In the genomic region with DNA sequence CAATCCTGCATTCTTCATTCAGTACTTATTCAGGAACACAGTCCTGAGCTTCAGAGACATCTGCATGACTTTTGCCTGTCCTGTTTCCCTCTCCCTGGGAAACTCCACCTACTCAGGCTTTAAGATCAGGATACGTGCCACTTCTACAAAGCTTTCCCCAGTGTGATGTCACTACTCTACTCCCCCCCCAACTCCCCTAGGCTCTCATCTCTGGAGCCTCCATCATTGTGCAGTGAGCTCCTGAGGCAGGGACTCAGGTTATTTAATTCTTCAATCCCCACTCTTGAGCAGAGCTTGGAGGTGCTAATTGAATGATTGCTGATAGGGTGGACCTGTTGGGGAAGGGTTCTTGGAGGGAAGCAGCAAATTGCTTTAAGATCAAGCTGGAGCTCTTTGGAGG, we compare ENCODE assay signal across 18 cellular contexts. TPM values are rescaled to one million over a fixed set of nuclear protein-coding genes. Genes with fewer than 3 reads are reported as not detected.
A peak's percentile ranks its signal among the peaks of the same experiment; 100 is the strongest.
DNase-seq lines count a peak whose midpoint lies in the region; ATAC-seq and TF ChIP-seq lines count a peak whose summit lies in the region.
"Had no signal": no experiment of that assay in that cellular context is flagged by ENCODE, and none has a peak within 500 bp of the region (broad histone marks: within the 10 kb centered on the region; RNA-seq: fewer than 3 reads in every experiment).

No MANE protein-coding gene starts in this region.

- no peak overlapping the region for H3K27ac Mint-ChIP-seq in activated CD4-positive, alpha-beta memory T cell treated with anti-CD3 and anti-CD28 coated beads for 36 hours
- no peak overlapping the region for H3K27ac Mint-ChIP-seq in activated CD4-positive, alpha-beta memory T cell treated with anti-CD3 and anti-CD28 coated beads, Interleukin-2, amount 10 ng/mL, durations not matched to agents 7 days and 5 days
- H3K27ac Mint-ChIP-seq in glutamatergic neuron (ENCODE audit: unreplicated experiment), result no peak overlapping the region
- H3K27ac Mint-ChIP-seq in activated T-helper 17 cell treated with anti-CD3 and anti-CD28 coated beads, Interleukin-2, amount 50 U/mL, for 72 hours, result no peak overlapping the region

- H3K27ac ChIP-seq in HEK293 (ENCODE audit: extremely low read depth, low read depth, low read length) (no peak overlapping the region), gastrocnemius medialis (peak overlapping the region; percentile 93 to 97 (median 96))
- H3K27ac ChIP-seq: left lung had no signal

- no peaks in the 10 kb centered on the region for H3K36me3 Mint-ChIP-seq in activated CD4-positive, alpha-beta memory T cell treated with anti-CD3 and anti-CD28 coated beads for 36 hours
- H3K36me3 Mint-ChIP-seq in activated CD4-positive, alpha-beta memory T cell treated with anti-CD3 and anti-CD28 coated beads, Interleukin-2, amount 10 ng/mL, durations not matched to agents 7 days and 5 days (ENCODE audit: low read depth), result no peaks in the 10 kb centered on the region
- H3K36me3 Mint-ChIP-seq in glutamatergic neuron (ENCODE audit: unreplicated experiment), result peaks cover 6% of the 10 kb centered on the region
- no peaks in the 10 kb centered on the region for H3K36me3 Mint-ChIP-seq in activated T-helper 17 cell treated with anti-CD3 and anti-CD28 coated beads, Interleukin-2, amount 50 U/mL, for 72 hours (ENCODE audit: low read depth)

- POLR2A ChIA-PET in activated CD4-positive, alpha-beta memory T cell treated with anti-CD3 and anti-CD28 coated beads for 36 hours (lab: Charles Lee), result interaction anchor here (0.5 to 1.4 kb wide), 3 partner anchors 11 to 571 kb away, joined by 3 to 5 read pairs (median 4); no protein-coding TSS in a partner anchor
- POLR2A ChIA-PET in activated CD4-positive, alpha-beta memory T cell treated with anti-CD3 and anti-CD28 coated beads, Interleukin-2, amount 10 ng/mL, durations not matched to agents 7 days and 5 days (lab: Charles Lee), result interaction anchor here (1.4 to 2.3 kb wide), 3 partner anchors 10 to 14 kb away, joined by 4 to 8 read pairs (median 6); no protein-coding TSS in a partner anchor
- POLR2A ChIA-PET in HEK293 (lab: Yijun Ruan, JAX), result interaction anchor here (2.0 kb wide), 1 partner anchor 11 kb away, joined by 5 read pairs; no protein-coding TSS in a partner anchor

- no peak for DNase-seq in activated CD4-positive, alpha-beta memory T cell treated with anti-CD3 and anti-CD28 coated beads for 36 hours
- no peak for DNase-seq in activated CD4-positive, alpha-beta memory T cell treated with anti-CD3 and anti-CD28 coated beads, Interleukin-2, amount 10 ng/mL, durations not matched to agents 7 days and 5 days
- no peak for DNase-seq in glutamatergic neuron
- DNase-seq in gastrocnemius medialis, result no peak
- DNase-seq in SKM-1 treated with dmso at 0.1 percent for 144 hours (lab: John Stamatoyannopoulos, UW; ENCODE audit: unreplicated experiment), result no peak
- DNase-seq in activated CD4-positive, alpha-beta T cell treated with anti-CD3 and anti-CD28 coated beads for 48 hours, result no peak
- DNase-seq: activated CD4-positive, alpha-beta T cell treated with anti-CD3 and anti-CD28 coated beads, Interleukin-2, amount 50 U/mL, for 4 hours; amniotic stem cell; cerebellar nuclear complex; NCI-H1417 treated with DMSO at 0.1 percent for 48 hours; NCI-H2171 treated with DMSO at 0.1 percent for 48 hours; stimulated activated CD4-positive, alpha-beta T cell treated with anti-CD3 and anti-CD28 coated beads, Interleukin-12 subunit alpha, Interleukin-12 subunit beta, amount 100 ng/mL, for 4 hours; trophoblast cell had no signal

- no peaks in the 10 kb centered on the region for H3K36me3 ChIP-seq in HEK293 (ENCODE audit: control insufficient read depth in 2 of 2, insufficient read depth in 1 of 2, low read length in 2 of 2)
- no peaks in the 10 kb centered on the region for H3K36me3 ChIP-seq in gastrocnemius medialis
- H3K36me3 ChIP-seq: left lung had no signal

- CTCF ChIA-PET in activated CD4-positive, alpha-beta memory T cell treated with anti-CD3 and anti-CD28 coated beads for 36 hours (lab: Charles Lee), result interaction anchor here (0.8 to 11.7 kb wide), 9 partner anchors 10 to 147 kb away, joined by 3 to 158 read pairs (median 11); no protein-coding TSS in a partner anchor
- CTCF ChIA-PET in activated CD4-positive, alpha-beta memory T cell treated with anti-CD3 and anti-CD28 coated beads, Interleukin-2, amount 10 ng/mL, durations not matched to agents 7 days and 5 days (lab: Charles Lee), result interaction anchor here (0.5 to 17.8 kb wide), 8 partner anchors 14 to 299 kb away, joined by 3 to 202 read pairs (median 4); no protein-coding TSS in a partner anchor
- CTCF ChIA-PET in HEK293 (lab: Yijun Ruan, JAX), result interaction anchor here (0.6 to 10.1 kb wide), 10 partner anchors 10 to 856 kb away, joined by 3 to 181 read pairs (median 5); no protein-coding TSS in a partner anchor

- peaks cover 27% of the 10 kb centered on the region for H3K27me3 Mint-ChIP-seq in activated CD4-positive, alpha-beta memory T cell treated with anti-CD3 and anti-CD28 coated beads for 36 hours
- peaks cover 31% of the 10 kb centered on the region for H3K27me3 Mint-ChIP-seq in activated CD4-positive, alpha-beta memory T cell treated with anti-CD3 and anti-CD28 coated beads, Interleukin-2, amount 10 ng/mL, durations not matched to agents 7 days and 5 days
- H3K27me3 Mint-ChIP-seq in glutamatergic neuron (ENCODE audit: unreplicated experiment), result peaks cover 41% of the 10 kb centered on the region
- peaks cover 9% of the 10 kb centered on the region for H3K27me3 Mint-ChIP-seq in activated T-helper 17 cell treated with anti-CD3 and anti-CD28 coated beads, Interleukin-2, amount 50 U/mL, for 72 hours

- no peak for TF ChIP-seq POLR2A in gastrocnemius medialis (IDR thresholded peaks at IDR 0.05)

- H3K4me1 Mint-ChIP-seq in activated CD4-positive, alpha-beta memory T cell treated with anti-CD3 and anti-CD28 coated beads for 36 hours (ENCODE audit: low read depth), result peaks cover 20% of the 10 kb centered on the region
- peaks cover 22% of the 10 kb centered on the region for H3K4me1 Mint-ChIP-seq in activated CD4-positive, alpha-beta memory T cell treated with anti-CD3 and anti-CD28 coated beads, Interleukin-2, amount 10 ng/mL, durations not matched to agents 7 days and 5 days
- peaks cover 1% of the 10 kb centered on the region for H3K4me1 Mint-ChIP-seq in glutamatergic neuron (ENCODE audit: low read depth, unreplicated experiment)
- H3K4me1 Mint-ChIP-seq in activated T-helper 17 cell treated with anti-CD3 and anti-CD28 coated beads, Interleukin-2, amount 50 U/mL, for 72 hours, result peaks cover 6% of the 10 kb centered on the region

- no peaks in the 10 kb centered on the region for H3K9me3 Mint-ChIP-seq in activated CD4-positive, alpha-beta memory T cell treated with anti-CD3 and anti-CD28 coated beads for 36 hours
- H3K9me3 Mint-ChIP-seq in activated CD4-positive, alpha-beta memory T cell treated with anti-CD3 and anti-CD28 coated beads, Interleukin-2, amount 10 ng/mL, durations not matched to agents 7 days and 5 days, result no peaks in the 10 kb centered on the region
- peaks cover 10% of the 10 kb centered on the region for H3K9me3 Mint-ChIP-seq in glutamatergic neuron (ENCODE audit: unreplicated experiment)
- H3K9me3 Mint-ChIP-seq in activated T-helper 17 cell treated with anti-CD3 and anti-CD28 coated beads, Interleukin-2, amount 50 U/mL, for 72 hours, result no peaks in the 10 kb centered on the region

- TF ChIP-seq CTCF in HEK293 (tag by site-specific recombination; IDR thresholded peaks at IDR 0.05), result no peak
- no peak for TF ChIP-seq CTCF in glutamatergic neuron (IDR thresholded peaks at IDR 0.05; ENCODE audit: partially characterized antibody, unreplicated experiment)
- TF ChIP-seq CTCF in gastrocnemius medialis (IDR thresholded peaks at IDR 0.05 in 4 of 5, conservative IDR thresholded peaks at IDR 0.05 in 1 of 5), result no peak

- no peak for ATAC-seq in gastrocnemius medialis
- no peak for ATAC-seq in activated T-helper 17 cell treated with anti-CD3 and anti-CD28 coated beads, Interleukin-2, amount 50 U/mL, for 72 hours (replicated peaks)

- no peaks in the 10 kb centered on the region; the same call in 1 of the 2 replicates for H3K4me1 ChIP-seq in HEK293 (ENCODE audit: control insufficient read depth, insufficient read depth, low read length)
- H3K4me1 ChIP-seq in gastrocnemius medialis, result peaks cover 58 to 75% of the 10 kb centered on the region in 2 donors

- no peaks in the 10 kb centered on the region for H3K27me3 ChIP-seq in gastrocnemius medialis

- no peaks in the 10 kb centered on the region for H3K9me3 ChIP-seq in HEK293 (ENCODE audit: control insufficient read depth, insufficient read depth, low read depth, low read length)
- H3K9me3 ChIP-seq in gastrocnemius medialis, result no peaks in the 10 kb centered on the region
- H3K9me3 ChIP-seq: left lung had no signal

- H3K4me3 ChIP-seq in HEK293 (ENCODE audit: low read depth, low read length) (no peak overlapping the region), gastrocnemius medialis (peak overlapping the region; percentile 65 to 78 (median 71))

- intact Hi-C loops in activated CD4-positive, alpha-beta memory T cell treated with anti-CD3 and anti-CD28 coated beads for 36 hours (cut with micrococcal nuclease), result no loop called here
- intact Hi-C loops in gastrocnemius medialis (cut with DNase I; ENCODE audit: low total_unique reads), result no loop called here

- in situ Hi-C loops in gastrocnemius medialis (cut with MboI; ENCODE audit: low sequenced_read_pairs in 4 of 4), result no loop called here

- H3K4me3 Mint-ChIP-seq in activated CD4-positive, alpha-beta memory T cell treated with anti-CD3 and anti-CD28 coated beads for 36 hours, result peak overlapping the region; percentile 16
- no peak overlapping the region for H3K4me3 Mint-ChIP-seq in activated CD4-positive, alpha-beta memory T cell treated with anti-CD3 and anti-CD28 coated beads, Interleukin-2, amount 10 ng/mL, durations not matched to agents 7 days and 5 days
- peak overlapping the region; percentile 54 for H3K4me3 Mint-ChIP-seq in glutamatergic neuron (ENCODE audit: unreplicated experiment)
- H3K4me3 Mint-ChIP-seq in activated T-helper 17 cell treated with anti-CD3 and anti-CD28 coated beads, Interleukin-2, amount 50 U/mL, for 72 hours, result no peak overlapping the region

RNA-seq across cellular contexts. Expression of a gene that starts 1.2 kb away (rescaled TPM):
- not detected for total RNA-seq in activated CD4-positive, alpha-beta memory T cell treated with anti-CD3 and anti-CD28 coated beads for 36 hours
- not detected for total RNA-seq in activated CD4-positive, alpha-beta memory T cell treated with anti-CD3 and anti-CD28 coated beads, Interleukin-2, amount 10 ng/mL, durations not matched to agents 7 days and 5 days
- not detected for total RNA-seq in glutamatergic neuron (ENCODE audit: unreplicated experiment)
- total RNA-seq in gastrocnemius medialis, result 10 to 100 TPM; 10.8 to 85.5 (median 59.9) TPM
- not detected for total RNA-seq in activated T-helper 17 cell treated with anti-CD3 and anti-CD28 coated beads, Interleukin-2, amount 50 U/mL, for 72 hours
- total RNA-seq: Daoy, pulmonary artery endothelial cell had no signal

RNA-seq across cellular contexts. Expression of a gene that starts 20.5 kb away (rescaled TPM):
- under 1 TPM; 0.43 to 0.61 TPM for total RNA-seq in activated CD4-positive, alpha-beta memory T cell treated with anti-CD3 and anti-CD28 coated beads for 36 hours
- 1 to 10 TPM; 2.4 to 2.6 TPM for total RNA-seq in activated CD4-positive, alpha-beta memory T cell treated with anti-CD3 and anti-CD28 coated beads, Interleukin-2, amount 10 ng/mL, durations not matched to agents 7 days and 5 days
- total RNA-seq in glutamatergic neuron (ENCODE audit: unreplicated experiment) (not detected), gastrocnemius medialis (1 to 10 TPM in 3 of 4 donors, under 1 TPM in 1; 0.92 to 9.0 (median 3.2) TPM)
- total RNA-seq in activated T-helper 17 cell treated with anti-CD3 and anti-CD28 coated beads, Interleukin-2, amount 50 U/mL, for 72 hours, result 1 to 10 TPM in 1 of 2 donors, under 1 TPM in 1; 0.50 to 1.2 TPM
- total RNA-seq: pulmonary artery endothelial cell had no signal

RNA-seq across cellular contexts. Expression of a gene that starts 31.2 kb away (rescaled TPM):
- under 1 TPM; 0.19 TPM for total RNA-seq in activated CD4-positive, alpha-beta memory T cell treated with anti-CD3 and anti-CD28 coated beads for 36 hours
- total RNA-seq in activated CD4-positive, alpha-beta memory T cell treated with anti-CD3 and anti-CD28 coated beads, Interleukin-2, amount 10 ng/mL, durations not matched to agents 7 days and 5 days, result not detected
- 9.0 TPM for total RNA-seq in glutamatergic neuron (ENCODE audit: unreplicated experiment)
- 1 to 10 TPM in 3 of 4 donors, under 1 TPM in 1; 0.78 to 3.3 (median 2.4) TPM for total RNA-seq in gastrocnemius medialis
- under 1 TPM in 1 of 2 donors, not detected in 1; 0.40 TPM for total RNA-seq in activated T-helper 17 cell treated with anti-CD3 and anti-CD28 coated beads, Interleukin-2, amount 50 U/mL, for 72 hours
- total RNA-seq: Daoy, pulmonary artery endothelial cell had no signal

Comparison
In these comparisons a context has a peak if more than half of its experiments do, and no peak if none do; other contexts are left out.
1. H3K4me3 Mint-ChIP-seq: peak in activated CD4-positive, alpha-beta memory T cell treated with anti-CD3 and anti-CD28 coated beads for 36 hours (single experiment) and glutamatergic neuron (single experiment); none in activated CD4-positive, alpha-beta memory T cell treated with anti-CD3 and anti-CD28 coated beads, Interleukin-2, amount 10 ng/mL, durations not matched to agents 7 days and 5 days (single experiment) and activated T-helper 17 cell treated with anti-CD3 and anti-CD28 coated beads, Interleukin-2, amount 50 U/mL, for 72 hours (single experiment).
2. RNA of a gene that starts 1.2 kb away (total RNA-seq): 10.8 to 85.5 TPM in gastrocnemius medialis; not detected in activated T-helper 17 cell treated with anti-CD3 and anti-CD28 coated beads, Interleukin-2, amount 50 U/mL, for 72 hours, not detected in activated CD4-positive, alpha-beta memory T cell treated with anti-CD3 and anti-CD28 coated beads for 36 hours, not detected in activated CD4-positive, alpha-beta memory T cell treated with anti-CD3 and anti-CD28 coated beads, Interleukin-2, amount 10 ng/mL, durations not matched to agents 7 days and 5 days and not detected in glutamatergic neuron (single experiment); every median in the first group is over 10 times any median in the second.